In genomic region chr7:139131622-139132021, GRCh38 we compare ENCODE assay signal across 19 cellular contexts. TPM values are rescaled to one million over a fixed set of nuclear protein-coding genes. Genes with fewer than 3 reads are reported as not detected.
A peak's percentile ranks its signal among the peaks of the same experiment; 100 is the strongest.
DNase-seq lines count a peak whose midpoint lies in the region; ATAC-seq and TF ChIP-seq lines count a peak whose summit lies in the region.
"Had no signal": no experiment of that assay in that cellular context is flagged by ENCODE, and none has a peak within 500 bp of the region (broad histone marks: within the 10 kb centered on the region; RNA-seq: fewer than 3 reads in every experiment).

No MANE protein-coding gene starts in this region.

- TF ChIP-seq CTCF in OCI-LY3 (IDR thresholded peaks at IDR 0.05; ENCODE audit: low read depth, low read length) = no peak
- TF ChIP-seq CTCF in left lung (IDR thresholded peaks at IDR 0.05) = no peak
- TF ChIP-seq CTCF in GM10266 (IDR thresholded peaks at IDR 0.05; ENCODE audit: control insufficient read depth, insufficient read depth, low read depth, missing control alignments) = no peak
- TF ChIP-seq CTCF in MM.1S (IDR thresholded peaks at IDR 0.05; ENCODE audit: low read length) = no peak

- POLR2A ChIA-PET in naive thymus-derived CD4-positive, alpha-beta T cell (lab: Charles Lee) = interaction anchor here (0.6 to 1.4 kb wide), 2 partner anchors 29 to 50 kb away, joined by 3 to 4 read pairs; no protein-coding TSS in a partner anchor

- H3K9me2 ChIP-seq in GM23248 (ENCODE audit: insufficient read depth) (no peaks in the 10 kb centered on the region), MM.1S (replicated peaks; ENCODE audit: insufficient read depth, low read length) (no peaks in the 10 kb centered on the region)

- H3K9me3 Mint-ChIP-seq in naive thymus-derived CD4-positive, alpha-beta T cell = no peaks in the 10 kb centered on the region
- H3K9me3 Mint-ChIP-seq: IgD-negative memory B cell had no signal

- in situ Hi-C loops in GM23248 (cut with MboI) = no loop called here

- H3K27ac Mint-ChIP-seq in naive thymus-derived CD4-positive, alpha-beta T cell = peak overlapping the region in 3 of 9 donors; percentile 0 to 47 (median 36)
- H3K27ac Mint-ChIP-seq: activated naive CD8-positive, alpha-beta T cell had no signal

- peak overlapping the region; percentile 99; the same call in 1 of the 2 replicates for H2AFZ ChIP-seq in GM23248
- H2AFZ ChIP-seq in OCI-LY3 (ENCODE audit: low read depth, low read length) = peak overlapping the region; percentile 75
- H2AFZ ChIP-seq in MM.1S (ENCODE audit: low read length) = no peak overlapping the region

- H4K20me1 ChIP-seq in BLaER1 treated with 17β-estradiol and CSF1 and Interleukin-3, amounts not matched to agents 10 nM and 100 nM = no peaks in the 10 kb centered on the region
- no peaks in the 10 kb centered on the region for H4K20me1 ChIP-seq in GM23248 (ENCODE audit: insufficient read depth)
- no peaks in the 10 kb centered on the region for H4K20me1 ChIP-seq in OCI-LY3 (ENCODE audit: insufficient read depth, low read length)
- no peaks in the 10 kb centered on the region for H4K20me1 ChIP-seq in MM.1S (ENCODE audit: insufficient read depth, low read length)

- peaks cover 0 to 7% (median 0%) of the 10 kb centered on the region in 5 donors for H3K27me3 Mint-ChIP-seq in naive thymus-derived CD4-positive, alpha-beta T cell
- H3K27me3 Mint-ChIP-seq: activated naive CD8-positive, alpha-beta T cell; IgD-negative memory B cell had no signal

- peak overlapping the region in 7 of 11 experiments; percentile 10 to 96 (median 87); a peak in 12 of 22 replicates for H3K4me2 ChIP-seq in BLaER1 treated with 17β-estradiol and CSF1 and Interleukin-3, amounts not matched to agents 10 nM and 100 nM
- no peak overlapping the region for H3K4me2 ChIP-seq in GM23248 (ENCODE audit: unreplicated experiment)
- peak overlapping the region; percentile 95 for H3K4me2 ChIP-seq in OCI-LY3 (ENCODE audit: low read length)
- H3K4me2 ChIP-seq in MM.1S (ENCODE audit: low read depth, low read length) = no peak overlapping the region

- CTCF ChIA-PET in naive thymus-derived CD4-positive, alpha-beta T cell (lab: Charles Lee) = interaction anchor here (1.0 to 1.3 kb wide), 3 partner anchors 13 to 18 kb away, joined by 3 to 7 read pairs (median 3); no protein-coding TSS in a partner anchor

- H3K79me2 ChIP-seq in GM23248 (ENCODE audit: insufficient read depth) (0 out of 2 replicates have a peak, but pooled peaks cover 9% of the 10 kb centered on the region), OCI-LY3 (ENCODE audit: low read length) (no peaks in the 10 kb centered on the region), MM.1S (ENCODE audit: low read length) (no peaks in the 10 kb centered on the region)

- H3K27me3 ChIP-seq in BLaER1 treated with 17β-estradiol and CSF1 and Interleukin-3, amounts not matched to agents 10 nM and 100 nM = no peaks in the 10 kb centered on the region
- H3K27me3 ChIP-seq in GM23248 (replicated peaks; ENCODE audit: insufficient read depth) = peaks cover 13% of the 10 kb centered on the region; the same call in 1 of the 2 replicates
- H3K27me3 ChIP-seq in OCI-LY3 (ENCODE audit: low read depth, low read length) = no peaks in the 10 kb centered on the region
- H3K27me3 ChIP-seq in left lung = no peaks in the 10 kb centered on the region
- H3K27me3 ChIP-seq in naive thymus-derived CD4-positive, alpha-beta T cell (ENCODE audit: control insufficient read depth in 2 of 2, insufficient read depth in 2 of 2, low read length in 2 of 2) = no peaks in the 10 kb centered on the region
- H3K27me3 ChIP-seq in MM.1S (replicated peaks; ENCODE audit: insufficient read depth, low read length) = peaks cover 49% of the 10 kb centered on the region
- H3K27me3 ChIP-seq: gastrocnemius medialis had no signal

- peak overlapping the region in 6 of 11 experiments; percentile 9 to 76 (median 60); a peak in 11 of 22 replicates for H3K9ac ChIP-seq in BLaER1 treated with 17β-estradiol and CSF1 and Interleukin-3, amounts not matched to agents 10 nM and 100 nM
- no peak overlapping the region for H3K9ac ChIP-seq in GM23248
- peak overlapping the region; percentile 23; the same call in 1 of the 2 replicates for H3K9ac ChIP-seq in OCI-LY3 (ENCODE audit: low read length)
- H3K9ac ChIP-seq in MM.1S (ENCODE audit: low read length) = no peak overlapping the region

- WGBS in GM23248 (ENCODE audit: low coverage in 1 of 2, low lambda C conversion rate in 2 of 2, missing lambda C conversion rate in 2 of 2), 2 experiments = 94 to 100% methylated on average over 2 of the region's 2 CpGs

- ATAC-seq in left lung = no peak
- no peak for ATAC-seq in naive thymus-derived CD4-positive, alpha-beta T cell
- no peak for ATAC-seq in GM18502 (IDR thresholded peaks at IDR 0.05; ENCODE audit: poor library complexity, unreplicated experiment)
- ATAC-seq: gastrocnemius medialis, mucosa of descending colon, psoas muscle had no signal

- H3K36me3 Mint-ChIP-seq in naive thymus-derived CD4-positive, alpha-beta T cell = peaks cover 0 to 3% (median 0%) of the 10 kb centered on the region in 5 donors
- H3K36me3 Mint-ChIP-seq: activated naive CD8-positive, alpha-beta T cell; IgD-negative memory B cell had no signal

- H3K36me3 ChIP-seq in BLaER1 treated with 17β-estradiol and CSF1 and Interleukin-3, amounts not matched to agents 10 nM and 100 nM = peaks cover 0 to 9% (median 0%) of the 10 kb centered on the region in 11 experiments; a peak in 3 of 22 replicates
- H3K36me3 ChIP-seq in GM23248 (ENCODE audit: low read depth) (no peaks in the 10 kb centered on the region), OCI-LY3 (replicated peaks; ENCODE audit: low read depth, low read length) (no peaks in the 10 kb centered on the region), left lung (no peaks in the 10 kb centered on the region), MM.1S (replicated peaks; ENCODE audit: insufficient read depth, low read length) (no peaks in the 10 kb centered on the region)
- no peaks in the 10 kb centered on the region for H3K36me3 ChIP-seq in naive thymus-derived CD4-positive, alpha-beta T cell (ENCODE audit: control insufficient read depth in 2 of 3, insufficient read depth in 3 of 3, low read length in 3 of 3)
- H3K36me3 ChIP-seq: gastrocnemius medialis, thoracic aorta, WERI-Rb-1 had no signal

- DNase-seq in GM23248 (no peak), left lung (no peak), GM10266 (ENCODE audit: extremely low spot score) (no peak), MM.1S (no peak)
- DNase-seq in naive thymus-derived CD4-positive, alpha-beta T cell = no peak
- DNase-seq: activated CD8-positive, alpha-beta memory T cell treated with anti-CD3 and anti-CD28 coated beads, Interleukin-2, amount 50 U/mL, for 4 hours; gastrocnemius medialis; mucosa of descending colon; NCI-H2081; NCI-H69; psoas muscle; SHP77 treated with DMSO at 0.1 percent for 48 hours; WERI-Rb-1 had no signal

- peak overlapping the region in 1 of 10 donors; percentile 19 for H3K4me3 Mint-ChIP-seq in naive thymus-derived CD4-positive, alpha-beta T cell

- no peaks in the 10 kb centered on the region for H3K9me3 ChIP-seq in BLaER1 treated with 17β-estradiol and CSF1 and Interleukin-3, amounts not matched to agents 10 nM and 100 nM (replicated peaks in 1 of 11)
- H3K9me3 ChIP-seq in GM23248 (ENCODE audit: low read depth) (no peaks in the 10 kb centered on the region), OCI-LY3 (ENCODE audit: insufficient read depth, low read length) (no peaks in the 10 kb centered on the region), left lung (no peaks in the 10 kb centered on the region), MM.1S (replicated peaks; ENCODE audit: insufficient read depth, low read length) (no peaks in the 10 kb centered on the region)
- H3K9me3 ChIP-seq in naive thymus-derived CD4-positive, alpha-beta T cell (ENCODE audit: control insufficient read depth in 2 of 3, low read length in 3 of 3) = no peaks in the 10 kb centered on the region
- H3K9me3 ChIP-seq: gastrocnemius medialis, mucosa of descending colon, psoas muscle, thoracic aorta had no signal

- H3K4me1 Mint-ChIP-seq in naive thymus-derived CD4-positive, alpha-beta T cell = peaks cover 14 to 43% (median 19%) of the 10 kb centered on the region in 7 donors

- H3K4me3 ChIP-seq in BLaER1 treated with 17β-estradiol and CSF1 and Interleukin-3, amounts not matched to agents 10 nM and 100 nM = peak overlapping the region in 1 of 10 experiments; percentile 25; a peak in 2 of 20 replicates
- H3K4me3 ChIP-seq in GM23248 = no peak overlapping the region
- peak overlapping the region; percentile 48 for H3K4me3 ChIP-seq in OCI-LY3 (ENCODE audit: low read length)
- no peak overlapping the region for H3K4me3 ChIP-seq in left lung
- no peak overlapping the region for H3K4me3 ChIP-seq in naive thymus-derived CD4-positive, alpha-beta T cell (ENCODE audit: low read length)
- no peak overlapping the region for H3K4me3 ChIP-seq in MM.1S (ENCODE audit: low read length)
- H3K4me3 ChIP-seq: gastrocnemius medialis, mucosa of descending colon, psoas muscle, thoracic aorta had no signal

- H3K27ac ChIP-seq in BLaER1 treated with 17β-estradiol and CSF1 and Interleukin-3, amounts not matched to agents 10 nM and 100 nM = peak overlapping the region in 9 of 11 experiments; percentile 25 to 93 (median 72); a peak in 17 of 22 replicates
- H3K27ac ChIP-seq in GM23248 (no peak overlapping the region), OCI-LY3 (ENCODE audit: low read length) (peak overlapping the region; percentile 59), left lung (peak overlapping the region; percentile 40 to 86), MM.1S (ENCODE audit: low read length) (no peak overlapping the region)
- H3K27ac ChIP-seq in naive thymus-derived CD4-positive, alpha-beta T cell (ENCODE audit: low read depth, low read length) = no peak overlapping the region
- H3K27ac ChIP-seq: gastrocnemius medialis, psoas muscle, thoracic aorta, WERI-Rb-1 had no signal

- no peaks in the 10 kb centered on the region for H3F3A ChIP-seq in GM23248 (ENCODE audit: insufficient read depth)
- peaks cover 3% of the 10 kb centered on the region; the same call in 1 of the 2 replicates for H3F3A ChIP-seq in MM.1S (ENCODE audit: insufficient read depth, low read length)

- H3K4me1 ChIP-seq in BLaER1 treated with 17β-estradiol and CSF1 and Interleukin-3, amounts not matched to agents 10 nM and 100 nM = peaks cover 16 to 49% (median 36%) of the 10 kb centered on the region in 10 experiments
- H3K4me1 ChIP-seq in GM23248 (ENCODE audit: insufficient read depth) (0 out of 2 replicates have a peak, but pooled peaks cover 11% of the 10 kb centered on the region), OCI-LY3 (ENCODE audit: low read length) (peaks cover 40% of the 10 kb centered on the region), left lung (peaks cover 5 to 27% of the 10 kb centered on the region in 2 donors), MM.1S (ENCODE audit: low read length) (peaks cover 3% of the 10 kb centered on the region; the same call in 1 of the 2 replicates)
- peaks cover 0 to 16% of the 10 kb centered on the region in 2 donors for H3K4me1 ChIP-seq in naive thymus-derived CD4-positive, alpha-beta T cell (ENCODE audit: control insufficient read depth in 2 of 2, insufficient read depth in 2 of 2, low read length in 2 of 2)
- H3K4me1 ChIP-seq: psoas muscle had no signal

- intact Hi-C loops in left lung (cut with DNase I) = no loop called here
- intact Hi-C loops in naive thymus-derived CD4-positive, alpha-beta T cell (cut with micrococcal nuclease) = loop anchor here (2.0 to 10.0 kb wide), 3 partner anchors 57 to 377 kb away; no protein-coding TSS in a partner anchor

RNA-seq across cellular contexts. Expression of gene ZC3HAV1, which starts 22.1 kb away (rescaled TPM):
- total RNA-seq in GM23248 (2014; rRNA removed; shearing (Covaris generic)) = 30.5 and 36.4 TPM in 2 replicates
- polyA plus RNA-seq in GM23248 (2016; fragmentation: Nextera tagmentation; extraction: Ambion mirVana) = 28.8 and 29.9 TPM in 2 replicates
- 10 to 100 TPM; 35.5 to 45.5 TPM for total RNA-seq in left lung
- 100 to 1,000 TPM; 129 to 181 (median 152) TPM for total RNA-seq in naive thymus-derived CD4-positive, alpha-beta T cell
- polyA plus RNA-seq in naive thymus-derived CD4-positive, alpha-beta T cell = 100 to 1,000 TPM; 165 to 249 TPM

Comparison
In these comparisons a context has a peak if more than half of its experiments do, and no peak if none do; other contexts are left out.
1. H3K27ac ChIP-seq: peak in BLaER1 treated with 17β-estradiol and CSF1 and Interleukin-3, amounts not matched to agents 10 nM and 100 nM (9 of 11), OCI-LY3 (single experiment) and left lung (2 of 2); none in GM23248 (single experiment), naive thymus-derived CD4-positive, alpha-beta T cell (single experiment) and MM.1S (single experiment).
2. H3K4me2 ChIP-seq: peak in BLaER1 treated with 17β-estradiol and CSF1 and Interleukin-3, amounts not matched to agents 10 nM and 100 nM (7 of 11) and OCI-LY3 (single experiment); none in GM23248 (single experiment) and MM.1S (single experiment).
3. H3K9ac ChIP-seq: peak in BLaER1 treated with 17β-estradiol and CSF1 and Interleukin-3, amounts not matched to agents 10 nM and 100 nM (6 of 11) and OCI-LY3 (single experiment); none in GM23248 (single experiment) and MM.1S (single experiment).
4. intact Hi-C loops: an anchor here in naive thymus-derived CD4-positive, alpha-beta T cell (2.0 to 10.0 kb wide); none called in left lung.